23 cellular contexts compared by ENCODE assay signal in the genomic region with DNA sequence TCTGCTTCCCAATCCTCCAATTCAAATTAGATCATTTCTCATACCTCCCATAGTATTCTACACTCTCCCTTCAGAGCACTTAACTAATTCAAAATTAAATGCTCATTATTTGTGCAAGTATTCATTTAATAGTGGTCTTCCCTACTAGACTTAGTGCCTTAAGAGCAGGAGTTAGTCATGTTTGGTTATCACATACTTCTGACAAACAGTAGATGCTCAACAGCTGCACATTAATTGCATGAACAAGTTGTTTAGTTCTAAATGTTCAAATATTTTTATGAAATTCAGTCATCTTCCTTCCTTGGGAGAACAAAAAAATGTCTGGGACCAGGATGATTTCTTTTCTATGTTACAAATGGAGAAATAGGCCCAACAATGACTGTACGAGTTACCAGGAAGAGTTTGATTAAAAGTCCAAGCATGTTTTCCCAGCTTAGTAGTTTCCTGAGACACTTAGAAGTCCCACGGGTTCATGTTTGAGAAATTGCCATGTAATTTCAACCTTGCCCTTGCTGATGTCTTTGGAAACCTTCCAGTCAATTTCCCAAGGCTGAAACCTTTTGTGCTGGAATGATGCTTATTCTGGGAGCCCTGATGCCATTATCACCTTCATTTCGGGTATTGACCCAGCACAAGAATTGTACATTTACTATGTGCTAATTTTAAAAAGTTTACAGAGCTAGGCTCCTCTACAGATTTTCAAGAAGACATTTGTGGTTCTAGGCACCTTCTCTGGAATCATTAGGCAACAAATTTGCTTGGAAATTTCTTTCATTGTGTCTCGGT.
DNase-seq lines count a peak whose midpoint lies in the region; ATAC-seq and TF ChIP-seq lines count a peak whose summit lies in the region.
"Had no signal": no experiment of that assay in that cellular context is flagged by ENCODE, and none has a peak within 500 bp of the region (broad histone marks: within the 10 kb centered on the region; RNA-seq: fewer than 3 reads in every experiment).

No MANE protein-coding gene starts in this region.

- peaks cover 5% of the 10 kb centered on the region; the same call in 1 of the 2 replicates for H3K9me2 ChIP-seq in GM23338 (ENCODE audit: insufficient read depth)

- no peaks in the 10 kb centered on the region for H3K4me1 Mint-ChIP-seq in GM23338
- H3K4me1 Mint-ChIP-seq: activated naive CD4-positive, alpha-beta T cell treated with anti-CD3 and anti-CD28 coated beads, Interleukin-2, amount 50 U/mL, for 24 hours; naive thymus-derived CD8-positive, alpha-beta T cell had no signal

- no peak overlapping the region for H3K4me3 Mint-ChIP-seq in GM23338
- H3K4me3 Mint-ChIP-seq: activated naive CD4-positive, alpha-beta T cell treated with anti-CD3 and anti-CD28 coated beads, Interleukin-2, amount 50 U/mL, for 24 hours; naive thymus-derived CD8-positive, alpha-beta T cell had no signal

- DNase-seq in GM23338 (ENCODE audit: low spot score): no peak
- DNase-seq in colonic mucosa: no peak
- no peak for DNase-seq in left ventricle myocardium superior
- peak; percentile 8 for DNase-seq in skeletal muscle cell (ENCODE audit: low read depth)
- DNase-seq in activated CD4-positive, alpha-beta T cell treated with anti-CD3 and anti-CD28 coated beads, Interleukin-2, amount 50 U/mL, for 4 hours: no peak
- DNase-seq in right lobe of liver: no peak
- DNase-seq: activated CD4-positive, alpha-beta T cell treated with anti-CD3 and anti-CD28 coated beads for 4 hours; amygdala; Kasumi-1; midbrain; naive thymus-derived CD8-positive, alpha-beta T cell; NCI-H510A; psoas muscle; stimulated activated naive CD8-positive, alpha-beta T cell treated with anti-CD3 and anti-CD28 coated beads, Interleukin-15, Interleukin-2, amounts not matched to agents 100 U/mL and 50 U/mL, for 24 hours; T1000; uterus; WERI-Rb-1 had no signal

- ATAC-seq in GM23338 (no peak), left ventricle myocardium superior (peak; percentile 82), GM21526 (IDR thresholded peaks at IDR 0.05; ENCODE audit: low FRiP score, unreplicated experiment) (no peak), right lobe of liver (no peak)
- ATAC-seq: naive thymus-derived CD8-positive, alpha-beta T cell; stimulated activated naive CD8-positive, alpha-beta T cell treated with anti-CD3 and anti-CD28 coated beads, Interleukin-15, Interleukin-2, amounts not matched to agents 100 U/mL and 50 U/mL, for 24 hours had no signal

- H4K20me1 ChIP-seq in GM23338 (replicated peaks; ENCODE audit: insufficient read depth): no peaks in the 10 kb centered on the region
- H4K20me1 ChIP-seq: BLaER1 had no signal

- H3K4me2 ChIP-seq in GM23338: no peak overlapping the region
- H3K4me2 ChIP-seq: BLaER1, smooth muscle cell had no signal

- H3K9ac ChIP-seq in colonic mucosa (ENCODE audit: low read depth in 2 of 2, low read length in 2 of 2): no peak overlapping the region
- H3K9ac ChIP-seq: BLaER1 had no signal

- no peaks in the 10 kb centered on the region for H3K9me3 Mint-ChIP-seq in GM23338

- 31% methylated on average over 4 of the region's 4 CpGs for WGBS in right lobe of liver (ENCODE audit: insufficient coverage, low coverage, low lambda C conversion rate, missing lambda C conversion rate)

- no peak overlapping the region for H3K27ac Mint-ChIP-seq in GM23338
- H3K27ac Mint-ChIP-seq: activated naive CD4-positive, alpha-beta T cell treated with anti-CD3 and anti-CD28 coated beads, Interleukin-2, amount 50 U/mL, for 24 hours; naive thymus-derived CD8-positive, alpha-beta T cell had no signal

- H3K27me3 Mint-ChIP-seq in GM23338 (ENCODE audit: insufficient read depth, low read depth, poor library complexity): no peaks in the 10 kb centered on the region

- H3K36me3 ChIP-seq in GM23338 (ENCODE audit: insufficient read depth): no peaks in the 10 kb centered on the region
- H3K36me3 ChIP-seq in colonic mucosa: no peaks in the 10 kb centered on the region
- H3K36me3 ChIP-seq in right lobe of liver: no peaks in the 10 kb centered on the region
- H3K36me3 ChIP-seq: BLaER1, breast epithelium, SJSA1, uterus, WERI-Rb-1 had no signal

- H3K27me3 ChIP-seq in GM23338 (ENCODE audit: insufficient read depth) (no peaks in the 10 kb centered on the region), colonic mucosa (no peaks in the 10 kb centered on the region), right lobe of liver (no peaks in the 10 kb centered on the region)
- H3K27me3 ChIP-seq: BLaER1, breast epithelium, SJSA1, uterus had no signal

- no peaks in the 10 kb centered on the region for H3K36me3 Mint-ChIP-seq in GM23338 (ENCODE audit: low read depth)
- H3K36me3 Mint-ChIP-seq: activated naive CD4-positive, alpha-beta T cell treated with anti-CD3 and anti-CD28 coated beads, Interleukin-2, amount 50 U/mL, for 24 hours; naive thymus-derived CD8-positive, alpha-beta T cell had no signal

- 0 out of 2 replicates have a peak overlapping the region, but pooled peaks have one; percentile 8 for H2AFZ ChIP-seq in GM23338

- H3K9me3 ChIP-seq in colonic mucosa (no peaks in the 10 kb centered on the region), right lobe of liver (no peaks in the 10 kb centered on the region)
- H3K9me3 ChIP-seq: BLaER1, breast epithelium, psoas muscle, SJSA1, uterus had no signal

- H3K79me2 ChIP-seq in GM23338 (replicated peaks; ENCODE audit: insufficient read depth): no peaks in the 10 kb centered on the region

- H3K4me1 ChIP-seq in GM23338 (ENCODE audit: insufficient read depth) (no peaks in the 10 kb centered on the region), colonic mucosa (peaks cover 3% of the 10 kb centered on the region), right lobe of liver (no peaks in the 10 kb centered on the region)
- H3K4me1 ChIP-seq: BLaER1, breast epithelium, psoas muscle, SJSA1, uterus had no signal

- no peaks in the 10 kb centered on the region for H3F3A ChIP-seq in GM23338 (replicated peaks; ENCODE audit: low read depth)

- TF ChIP-seq POLR2A in right lobe of liver (IDR thresholded peaks at IDR 0.05): no peak

- intact Hi-C loops in colonic mucosa (cut with DNase I) (no loop called here), left ventricle myocardium superior (cut with micrococcal nuclease) (no loop called here), right lobe of liver (cut with DNase I) (no loop called here)

- H3K27ac ChIP-seq in GM23338 (ENCODE audit: low read depth) (no peak overlapping the region), colonic mucosa (peak overlapping the region; percentile 6), right lobe of liver (no peak overlapping the region)
- H3K27ac ChIP-seq: BLaER1, breast epithelium, psoas muscle, SJSA1, uterus, WERI-Rb-1 had no signal

- H3K4me3 ChIP-seq in GM23338: no peak overlapping the region
- no peak overlapping the region for H3K4me3 ChIP-seq in colonic mucosa
- no peak overlapping the region for H3K4me3 ChIP-seq in skeletal muscle cell (ENCODE audit: low read depth, low read length)
- H3K4me3 ChIP-seq in right lobe of liver: no peak overlapping the region
- H3K4me3 ChIP-seq: BLaER1, breast epithelium, psoas muscle, SJSA1, smooth muscle cell, uterus had no signal

- TF ChIP-seq CTCF in GM23338 (conservative IDR thresholded peaks at IDR 0.05; ENCODE audit: low read depth in 2 of 2) (no peak), colonic mucosa (IDR thresholded peaks at IDR 0.05) (no peak), right lobe of liver (IDR thresholded peaks at IDR 0.05) (no peak)

TF ChIP-seq in GM23338, 12 proteins besides CTCF, POLR2A, EP300 and RAD21 (continues in another document):
- no peak for TF ChIP-seq JUNB (IDR thresholded peaks at IDR 0.05; ENCODE audit: unreplicated experiment)
- TF ChIP-seq ZNF331 (CRISPR knock-in tag; IDR thresholded peaks at IDR 0.05; ENCODE audit: low read depth): no peak
